Comparison of ENCODE assay signal across 27 cellular contexts in genomic region chr21:41861987-41862386, GRCh38. TPM values are rescaled to one million over a fixed set of nuclear protein-coding genes. Genes with fewer than 3 reads are reported as not detected.
A peak's percentile ranks its signal among the peaks of the same experiment; 100 is the strongest.
DNase-seq lines count a peak whose midpoint lies in the region; ATAC-seq and TF ChIP-seq lines count a peak whose summit lies in the region.
"Had no signal": no experiment of that assay in that cellular context is flagged by ENCODE, and none has a peak within 500 bp of the region (broad histone marks: within the 10 kb centered on the region; RNA-seq: fewer than 3 reads in every experiment).

No MANE protein-coding gene starts in this region.

- no peak for ATAC-seq in lower lobe of right lung
- ATAC-seq: left colon; naive thymus-derived CD8-positive, alpha-beta T cell had no signal

- H3K36me3 ChIP-seq in HUES6 (ENCODE audit: control insufficient read depth, insufficient read depth, low read length) (peaks cover 23% of the 10 kb centered on the region), WERI-Rb-1 (peaks cover 21% of the 10 kb centered on the region), lower lobe of right lung (peaks cover 23% of the 10 kb centered on the region), SJCRH30 (no peaks in the 10 kb centered on the region)
- H3K36me3 ChIP-seq: breast epithelium had no signal

- DNase-seq in activated effector memory CD4-positive, alpha-beta T cell treated with anti-CD3 and anti-CD28 coated beads, Interleukin-2, amount 50 U/mL, for 16 hours = peak; percentile 50
- DNase-seq in activated effector memory CD4-positive, alpha-beta T cell treated with Interleukin-2 at 50 U/mL for 16 hours = no peak
- DNase-seq in WERI-Rb-1 = no peak
- peak; percentile 40 for DNase-seq in posterior vena cava (ENCODE audit: low spot score)
- DNase-seq in lower lobe of right lung = no peak
- no peak for DNase-seq in SW 1271 (lab: John Stamatoyannopoulos, UW)
- no peak for DNase-seq in SJCRH30
- DNase-seq: 8988T; activated CD4-positive, alpha-beta memory T cell treated with anti-CD3 and anti-CD28 coated beads, Interleukin-2, amount 10 ng/mL, durations not matched to agents 7 days and 5 days; activated naive CD4-positive, alpha-beta T cell; activated T-cell treated with anti-CD3 and anti-CD28 coated beads for 4 hours; AML-193; cortex of kidney; DMS79; left colon; naive thymus-derived CD8-positive, alpha-beta T cell; NCI-H1092 treated with DMSO at 0.1 percent for 48 hours; NCI-H2081; NCI-H446; RPMI8226; SK-N-SH; stimulated activated CD4-positive, alpha-beta T cell treated with anti-CD3 and anti-CD28 coated beads, Interleukin-12 subunit alpha, Interleukin-12 subunit beta, amount 100 ng/mL, for 4 hours; stimulated activated CD4-positive, alpha-beta T cell treated with anti-CD3 and anti-CD28 coated beads, Interleukin-4, amount 100 ng/mL, for 4 hours; T-helper 9 cell; trophoblast cell had no signal

- H3K4me1 ChIP-seq in HUES6 (ENCODE audit: control insufficient read depth, insufficient read depth, low read length) (peaks cover 13% of the 10 kb centered on the region; the same call in 1 of the 2 replicates), lower lobe of right lung (no peaks in the 10 kb centered on the region), SJCRH30 (no peaks in the 10 kb centered on the region)
- H3K4me1 ChIP-seq: breast epithelium had no signal

- H3K27me3 ChIP-seq in HUES6 (ENCODE audit: control insufficient read depth, insufficient read depth, low read length) = no peaks in the 10 kb centered on the region
- H3K27me3 ChIP-seq in WERI-Rb-1 (ENCODE audit: insufficient read depth, low read depth, severe bottlenecking) = no peaks in the 10 kb centered on the region
- no peaks in the 10 kb centered on the region for H3K27me3 ChIP-seq in lower lobe of right lung (ENCODE audit: low read depth)
- H3K27me3 ChIP-seq in SJCRH30 = no peaks in the 10 kb centered on the region
- H3K27me3 ChIP-seq: breast epithelium had no signal

- H3K4me3 ChIP-seq in HUES6 (ENCODE audit: low read depth, low read length) (no peak overlapping the region), WERI-Rb-1 (ENCODE audit: low read depth, low read length) (no peak overlapping the region), lower lobe of right lung (no peak overlapping the region), SJCRH30 (no peak overlapping the region)
- H3K4me3 ChIP-seq: breast epithelium had no signal

- TF ChIP-seq CTCF in WERI-Rb-1 (IDR thresholded peaks at IDR 0.05; ENCODE audit: low read depth, low read length) (peak; percentile 47), lower lobe of right lung (IDR thresholded peaks at IDR 0.05) (no peak)

- intact Hi-C loops in posterior vena cava (cut with DNase I) = no loop called here
- intact Hi-C loops in lower lobe of right lung (cut with DNase I) = no loop called here

- H3K9me3 ChIP-seq in HUES6 (ENCODE audit: control insufficient read depth, insufficient read depth, low read depth, low read length) (no peaks in the 10 kb centered on the region), WERI-Rb-1 (ENCODE audit: severe bottlenecking) (no peaks in the 10 kb centered on the region), lower lobe of right lung (no peaks in the 10 kb centered on the region), SJCRH30 (replicated peaks) (no peaks in the 10 kb centered on the region)
- H3K9me3 ChIP-seq: breast epithelium, SK-N-SH had no signal

- peak overlapping the region; percentile 26 for H3K9ac ChIP-seq in HUES6 (ENCODE audit: low read length)
- H3K9ac ChIP-seq: SK-N-SH had no signal

- no peak overlapping the region for H3K27ac ChIP-seq in HUES6 (ENCODE audit: low read depth, low read length)
- no peak overlapping the region for H3K27ac ChIP-seq in WERI-Rb-1
- H3K27ac ChIP-seq in lower lobe of right lung = no peak overlapping the region
- no peak overlapping the region for H3K27ac ChIP-seq in SJCRH30
- H3K27ac ChIP-seq: breast epithelium had no signal

RNA-seq across cellular contexts. Expression of gene PRDM15, which starts 17.2 kb away (rescaled TPM):
- total RNA-seq in posterior vena cava (1 to 10 TPM; 2.9 to 5.0 TPM), lower lobe of right lung (6.6 TPM)
- 5.6 and 6.1 TPM in 2 replicates for total RNA-seq in SJCRH30 (2014; rRNA removed; shearing (Covaris generic))

Comparison
In these comparisons a context has a peak if more than half of its experiments do, and no peak if none do; other contexts are left out.
1. DNase-seq: peak in activated effector memory CD4-positive, alpha-beta T cell treated with anti-CD3 and anti-CD28 coated beads, Interleukin-2, amount 50 U/mL, for 16 hours (single experiment) and posterior vena cava (single experiment); none in activated effector memory CD4-positive, alpha-beta T cell treated with Interleukin-2 at 50 U/mL for 16 hours (single experiment), WERI-Rb-1 (single experiment), lower lobe of right lung (single experiment), SW 1271 (0 of 2) and SJCRH30 (0 of 2).